1 cellular context compared by ENCODE assay signal in the genomic region with DNA sequence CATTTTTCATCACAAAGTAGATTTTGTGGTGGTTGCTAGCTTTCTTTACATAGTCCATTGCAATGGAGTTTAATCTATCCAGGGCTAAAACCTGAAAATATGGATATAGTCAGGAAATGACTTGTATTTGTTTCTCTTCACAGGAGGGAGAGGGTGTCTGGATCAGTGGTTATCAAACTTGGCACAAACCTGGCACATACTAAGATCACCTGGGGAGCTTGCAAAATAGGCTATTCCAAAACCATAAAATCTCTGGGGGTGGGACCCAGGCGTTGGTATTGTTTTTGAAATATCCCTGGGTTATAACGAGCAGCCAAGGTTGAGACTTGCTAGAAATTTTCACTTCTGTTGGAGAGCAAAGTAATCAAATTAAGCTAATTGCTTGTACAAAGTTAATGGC.
TF ChIP-seq lines count a peak whose summit lies in the region.

No MANE protein-coding gene starts in this region.

TF ChIP-seq in IMR-90, 13 proteins besides CTCF, POLR2A, EP300 and RAD21 (continued from another document):
- TF ChIP-seq, protein P1, sequence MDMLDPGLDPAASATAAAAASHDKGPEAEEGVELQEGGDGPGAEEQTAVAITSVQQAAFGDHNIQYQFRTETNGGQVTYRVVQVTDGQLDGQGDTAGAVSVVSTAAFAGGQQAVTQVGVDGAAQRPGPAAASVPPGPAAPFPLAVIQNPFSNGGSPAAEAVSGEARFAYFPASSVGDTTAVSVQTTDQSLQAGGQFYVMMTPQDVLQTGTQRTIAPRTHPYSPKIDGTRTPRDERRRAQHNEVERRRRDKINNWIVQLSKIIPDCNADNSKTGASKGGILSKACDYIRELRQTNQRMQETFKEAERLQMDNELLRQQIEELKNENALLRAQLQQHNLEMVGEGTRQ (IDR thresholded peaks at IDR 0.05; ENCODE audit: low read depth, low read length), result no peak
